ENCODE assay signal across 10 cellular contexts in genomic region chr7:28069788-28070187, GRCh38.
DNase-seq lines count a peak whose midpoint lies in the region; ATAC-seq and TF ChIP-seq lines count a peak whose summit lies in the region.
"Had no signal": no experiment of that assay in that cellular context is flagged by ENCODE, and none has a peak within 500 bp of the region (broad histone marks: within the 10 kb centered on the region; RNA-seq: fewer than 3 reads in every experiment).

No MANE protein-coding gene starts in this region.

- TF ChIP-seq POLR2A in adrenal gland (IDR thresholded peaks at IDR 0.05), result no peak

- no peaks in the 10 kb centered on the region for H3K9me3 ChIP-seq in adrenal gland (replicated peaks in 1 of 3)

- in situ Hi-C loops in G401 (cut with HindIII; ENCODE audit: low sequenced_read_pairs), result no loop called here

- no peaks in the 10 kb centered on the region for H3K36me3 ChIP-seq in adrenal gland (replicated peaks in 1 of 2)

- 34 to 53% (median 40%) methylated on average over 8 to 10 of the region's 10 CpGs for WGBS in adrenal gland, 4 donors

- DNase-seq in G401 (ENCODE audit: low spot score), result peak; percentile 57
- DNase-seq in adrenal gland, result peak; percentile 41 to 74 (median 61)
- peak; percentile 64 for DNase-seq in left ventricle myocardium superior
- peak; percentile 75 for DNase-seq in sciatic nerve (ENCODE audit: low spot score)
- DNase-seq in iPS-NIHi7 (ENCODE audit: extremely low spot score), result no peak
- no peak for DNase-seq in DMS153 (lab: John Stamatoyannopoulos, UW)
- DNase-seq: activated CD8-positive, alpha-beta memory T cell treated with anti-CD3 and anti-CD28 coated beads, Interleukin-2, amount 50 U/mL, for 4 hours; COR-L47 had no signal

- no peaks in the 10 kb centered on the region for H3K27me3 ChIP-seq in adrenal gland

- peaks cover 7 to 42% of the 10 kb centered on the region in 2 donors for H3K4me1 ChIP-seq in adrenal gland (replicated peaks in 1 of 2)

- intact Hi-C loops in adrenal gland (cut with DNase I), result no loop called here
- intact Hi-C loops in left ventricle myocardium superior (cut with micrococcal nuclease), result no loop called here
- intact Hi-C loops in sciatic nerve (cut with DNase I), result no loop called here

- peak overlapping the region in 1 of 5 donors; percentile 35 for H3K27ac ChIP-seq in adrenal gland

- H3K4me3 ChIP-seq in adrenal gland, result no peak overlapping the region

- TF ChIP-seq CTCF in adrenal gland (IDR thresholded peaks at IDR 0.05), result no peak

- ATAC-seq in left ventricle myocardium superior, result peak; percentile 83
- ATAC-seq in sciatic nerve, result peak; percentile 83
- no peak for ATAC-seq in GM19455 (IDR thresholded peaks at IDR 0.05; ENCODE audit: unreplicated experiment)
- no peak for ATAC-seq in HG02763 (IDR thresholded peaks at IDR 0.05; ENCODE audit: unreplicated experiment)

Comparison
In these comparisons a context has a peak if more than half of its experiments do, and no peak if none do; other contexts are left out.
1. DNase-seq: peak in G401 (single experiment), adrenal gland (7 of 7), left ventricle myocardium superior (single experiment) and sciatic nerve (single experiment); none in iPS-NIHi7 (single experiment) and DMS153 (single experiment).
2. ATAC-seq: peak in left ventricle myocardium superior (single experiment) and sciatic nerve (single experiment); none in GM19455 (single experiment) and HG02763 (single experiment).